In the genomic region with DNA sequence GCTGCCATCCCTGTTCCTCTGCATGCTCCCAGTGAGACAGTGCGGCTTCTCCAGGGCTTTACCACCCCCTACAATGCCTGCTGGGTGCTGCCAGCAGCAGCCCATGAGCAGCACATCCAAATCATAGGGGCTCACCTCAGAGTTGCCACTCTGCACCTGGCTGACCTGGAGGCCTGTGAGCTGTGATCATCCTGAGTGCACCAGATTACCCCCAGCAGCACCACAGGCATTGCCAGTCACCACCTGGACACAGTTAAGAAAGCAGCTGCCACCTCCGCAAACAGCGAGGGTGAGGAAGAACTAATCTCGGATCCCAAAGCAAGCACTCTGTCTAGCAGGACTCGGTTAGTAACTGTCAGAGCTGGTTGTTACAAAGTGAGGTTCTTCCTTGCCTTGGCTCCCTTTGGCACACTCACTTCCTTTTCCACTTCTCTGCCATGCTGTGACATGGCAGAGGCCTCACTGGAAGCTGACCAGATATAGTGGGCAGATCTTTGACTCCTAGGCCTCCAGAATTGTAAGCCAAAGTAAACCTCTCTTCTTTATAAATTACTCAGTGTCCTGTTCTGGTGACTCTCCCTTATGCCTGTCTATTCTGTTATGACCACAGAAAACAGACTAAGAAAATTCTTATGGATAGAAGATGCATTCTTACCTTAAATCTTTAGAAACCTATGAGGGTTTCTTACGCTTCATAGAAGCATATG, we compare ENCODE assay signal across 22 cellular contexts. TPM values are rescaled to one million over a fixed set of nuclear protein-coding genes. Genes with fewer than 3 reads are reported as not detected.
"Had no signal": no experiment of that assay in that cellular context is flagged by ENCODE, and none has a peak within 500 bp of the region (broad histone marks: within the 10 kb centered on the region; RNA-seq: fewer than 3 reads in every experiment).

No MANE protein-coding gene starts in this region.

- H3K36me3 ChIP-seq: heart left ventricle, left ventricle myocardium inferior, right lobe of liver had no signal

- H3K9me3 Mint-ChIP-seq: endodermal cell; nephron; stimulated activated memory B cell treated with anti-CD40 and anti-IgM and Interleukin-4, amounts not matched to agents 10 μg/mL and 1 μg/mL and 100 μg/mL, for 72 hours; stimulated activated naive CD8-positive, alpha-beta T cell treated with anti-CD3 and anti-CD28 coated beads, Interleukin-15, Interleukin-2, amounts not matched to agents 100 ng/mL and 50 ng/mL, for 24 hours had no signal

- H3K4me3 ChIP-seq: coronary artery, heart left ventricle, left ventricle myocardium inferior, lung, psoas muscle, right lobe of liver, tibial nerve had no signal

- H3K36me3 Mint-ChIP-seq: naive B cell had no signal

- H3K27ac Mint-ChIP-seq: endodermal cell; nephron; stimulated activated memory B cell treated with anti-CD40 and anti-IgM and Interleukin-4, amounts not matched to agents 10 μg/mL and 1 μg/mL and 100 μg/mL, for 72 hours; stimulated activated naive CD8-positive, alpha-beta T cell treated with anti-CD3 and anti-CD28 coated beads, Interleukin-15, Interleukin-2, amounts not matched to agents 100 ng/mL and 50 ng/mL, for 24 hours had no signal

- H3K9me3 ChIP-seq: heart left ventricle, left ventricle myocardium inferior, psoas muscle, right lobe of liver had no signal

- ATAC-seq: heart left ventricle; stimulated activated memory B cell treated with anti-CD40 and anti-IgM and Interleukin-4, amounts not matched to agents 10 μg/mL and 1 μg/mL and 100 μg/mL, for 72 hours had no signal

- H3K4me1 Mint-ChIP-seq: endodermal cell; naive B cell; stimulated activated memory B cell treated with anti-CD40 and anti-IgM and Interleukin-4, amounts not matched to agents 10 μg/mL and 1 μg/mL and 100 μg/mL, for 72 hours had no signal

- DNase-seq: effector CD4-positive, alpha-beta T cell; endodermal cell; foreskin melanocyte; heart left ventricle; islet precursor cell; left ventricle myocardium inferior; mesendoderm; naive B cell; psoas muscle; retina; right lobe of liver; stimulated activated CD4-positive, alpha-beta T cell treated with anti-CD3 and anti-CD28 coated beads, Interleukin-4, amount 100 ng/mL, for 1 hour had no signal

- H3K27me3 ChIP-seq: heart left ventricle, right lobe of liver, tibial nerve had no signal

- H3K4me3 Mint-ChIP-seq: endodermal cell; naive B cell; nephron; stimulated activated memory B cell treated with anti-CD40 and anti-IgM and Interleukin-4, amounts not matched to agents 10 μg/mL and 1 μg/mL and 100 μg/mL, for 72 hours; stimulated activated naive CD8-positive, alpha-beta T cell treated with anti-CD3 and anti-CD28 coated beads, Interleukin-15, Interleukin-2, amounts not matched to agents 100 ng/mL and 50 ng/mL, for 24 hours had no signal

- H3K27ac ChIP-seq: coronary artery, heart left ventricle, left ventricle myocardium inferior, right lobe of liver, tibial nerve had no signal

- H3K4me1 ChIP-seq: heart left ventricle, left ventricle myocardium inferior, tibial nerve had no signal

RNA-seq across cellular contexts. Expression of gene LRIT3, which starts 25.2 kb away (rescaled TPM):
- total RNA-seq: heart left ventricle, left ventricle myocardium inferior had no signal

RNA-seq across cellular contexts. Expression of gene EGF, which starts 39.6 kb away (rescaled TPM):
- total RNA-seq: endothelial cell of umbilical vein, right lobe of liver had no signal
- polyA plus RNA-seq: endothelial cell of umbilical vein had no signal

RNA-seq across cellular contexts. Expression of gene RRH, which starts 45.3 kb away (rescaled TPM):
- total RNA-seq: chondrocyte, dermis microvascular lymphatic vessel endothelial cell had no signal
- polyA plus RNA-seq: urinary bladder had no signal
